In genomic region chr12:98644712-98645571, GRCh38 we compare ENCODE assay signal across 8 cellular contexts. TPM values are rescaled to one million over a fixed set of nuclear protein-coding genes. Genes with fewer than 3 reads are reported as not detected.
DNase-seq lines count a peak whose midpoint lies in the region; ATAC-seq and TF ChIP-seq lines count a peak whose summit lies in the region.

A gene with protein sequence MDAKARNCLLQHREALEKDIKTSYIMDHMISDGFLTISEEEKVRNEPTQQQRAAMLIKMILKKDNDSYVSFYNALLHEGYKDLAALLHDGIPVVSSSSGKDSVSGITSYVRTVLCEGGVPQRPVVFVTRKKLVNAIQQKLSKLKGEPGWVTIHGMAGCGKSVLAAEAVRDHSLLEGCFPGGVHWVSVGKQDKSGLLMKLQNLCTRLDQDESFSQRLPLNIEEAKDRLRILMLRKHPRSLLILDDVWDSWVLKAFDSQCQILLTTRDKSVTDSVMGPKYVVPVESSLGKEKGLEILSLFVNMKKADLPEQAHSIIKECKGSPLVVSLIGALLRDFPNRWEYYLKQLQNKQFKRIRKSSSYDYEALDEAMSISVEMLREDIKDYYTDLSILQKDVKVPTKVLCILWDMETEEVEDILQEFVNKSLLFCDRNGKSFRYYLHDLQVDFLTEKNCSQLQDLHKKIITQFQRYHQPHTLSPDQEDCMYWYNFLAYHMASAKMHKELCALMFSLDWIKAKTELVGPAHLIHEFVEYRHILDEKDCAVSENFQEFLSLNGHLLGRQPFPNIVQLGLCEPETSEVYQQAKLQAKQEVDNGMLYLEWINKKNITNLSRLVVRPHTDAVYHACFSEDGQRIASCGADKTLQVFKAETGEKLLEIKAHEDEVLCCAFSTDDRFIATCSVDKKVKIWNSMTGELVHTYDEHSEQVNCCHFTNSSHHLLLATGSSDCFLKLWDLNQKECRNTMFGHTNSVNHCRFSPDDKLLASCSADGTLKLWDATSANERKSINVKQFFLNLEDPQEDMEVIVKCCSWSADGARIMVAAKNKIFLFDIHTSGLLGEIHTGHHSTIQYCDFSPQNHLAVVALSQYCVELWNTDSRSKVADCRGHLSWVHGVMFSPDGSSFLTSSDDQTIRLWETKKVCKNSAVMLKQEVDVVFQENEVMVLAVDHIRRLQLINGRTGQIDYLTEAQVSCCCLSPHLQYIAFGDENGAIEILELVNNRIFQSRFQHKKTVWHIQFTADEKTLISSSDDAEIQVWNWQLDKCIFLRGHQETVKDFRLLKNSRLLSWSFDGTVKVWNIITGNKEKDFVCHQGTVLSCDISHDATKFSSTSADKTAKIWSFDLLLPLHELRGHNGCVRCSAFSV (N-terminal part only) (plus strand): TSS chr12:98645290. CDS start chr12:98648360, 3,070 bp downstream.
A gene with protein sequence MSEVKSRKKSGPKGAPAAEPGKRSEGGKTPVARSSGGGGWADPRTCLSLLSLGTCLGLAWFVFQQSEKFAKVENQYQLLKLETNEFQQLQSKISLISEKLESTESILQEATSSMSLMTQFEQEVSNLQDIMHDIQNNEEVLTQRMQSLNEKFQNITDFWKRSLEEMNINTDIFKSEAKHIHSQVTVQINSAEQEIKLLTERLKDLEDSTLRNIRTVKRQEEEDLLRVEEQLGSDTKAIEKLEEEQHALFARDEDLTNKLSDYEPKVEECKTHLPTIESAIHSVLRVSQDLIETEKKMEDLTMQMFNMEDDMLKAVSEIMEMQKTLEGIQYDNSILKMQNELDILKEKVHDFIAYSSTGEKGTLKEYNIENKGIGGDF (minus strand): TSS chr12:98644788. CDS start chr12:98644701, 87 bp downstream.

- peaks cover 2 to 8% of the 10 kb centered on the region in 2 donors for H3K36me3 ChIP-seq in lung (ENCODE audit: control insufficient read depth in 2 of 2, insufficient read depth in 2 of 2, low read length in 2 of 2)

- H3K9me3 ChIP-seq in lung (ENCODE audit: control insufficient read depth in 2 of 2, insufficient read depth in 1 of 2, low read length in 1 of 2), result no peaks in the 10 kb centered on the region

- TF ChIP-seq CTCF in GM20000 (IDR thresholded peaks at IDR 0.05; ENCODE audit: extremely low read depth, missing control alignments), result no peak
- TF ChIP-seq CTCF in lung (IDR thresholded peaks at IDR 0.05; ENCODE audit: control extremely low read depth, extremely low read depth), result no peak

- H3K27me3 ChIP-seq in lung (ENCODE audit: control insufficient read depth, insufficient read depth), result no peaks in the 10 kb centered on the region

- DNase-seq in COLO668 (lab: John Stamatoyannopoulos, UW; ENCODE audit: unreplicated experiment) (peak; percentile 99), GM20000 (ENCODE audit: low spot score) (peak; percentile 98), HS-5 (ENCODE audit: low read depth) (peak; percentile 88), NK-92 (lab: John Stamatoyannopoulos, UW; ENCODE audit: unreplicated experiment) (peak; percentile 53), lung (ENCODE audit: low spot score) (peak; percentile 97)
- DNase-seq in activated CD8-positive, alpha-beta memory T cell treated with anti-CD3 and anti-CD28 coated beads for 1 hour (ENCODE audit: extremely low read depth in 1 of 2, low read depth in 1 of 2), result peak; percentile 81 to 97
- DNase-seq in effector CD4-positive, alpha-beta T cell, result peak; percentile 95
- DNase-seq in stimulated activated CD4-positive, alpha-beta T cell treated with anti-CD3 and anti-CD28 coated beads, TNF-alpha, amount 100 ng/mL, for 24 hours (ENCODE audit: low read depth in 3 of 3), result peak; percentile 93 to 97 (median 96)

- ATAC-seq in lung (ENCODE audit: insufficient read depth, low FRiP score), result peak; percentile 99

- peak within 1 kb of the TSS; percentile 85 for H3K4me3 ChIP-seq in lung

- 0 to 1% methylated on average over 86 to 91 of the region's 91 CpGs for WGBS in lung, 2 donors

- peaks cover 0 to 1% of the 10 kb centered on the region in 2 donors for H3K4me1 ChIP-seq in lung (ENCODE audit: control insufficient read depth in 2 of 2, insufficient read depth in 2 of 2, low read length in 2 of 2)

- peak within 1 kb of the TSS; percentile 82 to 93 for H3K27ac ChIP-seq in lung (ENCODE audit: low read depth in 1 of 2, low read length in 1 of 2)

RNA-seq across cellular contexts. Expression of the first gene that starts in this region (rescaled TPM):
- total RNA-seq in lung, result 10 to 100 TPM; 15.4 to 53.2 TPM
- 10 to 100 TPM in 1 of 2 donors, 1 to 10 TPM in 1; 6.6 to 12.0 TPM for polyA plus RNA-seq in lung

RNA-seq across cellular contexts. Expression of the second gene that starts in this region (rescaled TPM):
- total RNA-seq in lung, result 10 to 100 TPM; 14.9 to 26.6 TPM
- polyA plus RNA-seq in lung, result 10 to 100 TPM; 15.4 to 15.7 TPM

Comparison
In these comparisons a context has a peak if more than half of its experiments do, and no peak if none do; other contexts are left out.
1. Peak in every context shown above with its lines: DNase-seq, ATAC-seq, H3K4me3 ChIP-seq and H3K27ac ChIP-seq.